Comparison of ENCODE assay signal across 8 cellular contexts in genomic region chr17:62966426-62967110, GRCh38. TPM values are rescaled to one million over a fixed set of nuclear protein-coding genes. Genes with fewer than 3 reads are reported as not detected.
DNase-seq lines count a peak whose midpoint lies in the region; ATAC-seq and TF ChIP-seq lines count a peak whose summit lies in the region.

No MANE protein-coding gene starts in this region.

- H3K27me3 ChIP-seq in adrenal gland (no peaks in the 10 kb centered on the region), iPS DF 6.9 (ENCODE audit: control insufficient read depth, insufficient read depth, low read length) (peaks cover 2% of the 10 kb centered on the region; the same call in 1 of the 2 replicates)

- H3K4me1 ChIP-seq in ES-I3 (ENCODE audit: insufficient read depth, low read length) (peaks cover 21% of the 10 kb centered on the region), adrenal gland (replicated peaks in 1 of 2) (peaks cover 13 to 18% of the 10 kb centered on the region in 2 donors), iPS DF 6.9 (ENCODE audit: control insufficient read depth, insufficient read depth, low read length) (no peaks in the 10 kb centered on the region)

- peak overlapping the region; percentile 85 for H3K9ac ChIP-seq in ES-I3 (ENCODE audit: low read depth, low read length)

- CTCF ChIA-PET in HEK293T (lab: Yijun Ruan, JAX) (no interaction called here), RWPE1 (lab: Yijun Ruan, JAX) (interaction anchor here (0.6 to 0.7 kb wide), 3 partner anchors 9 to 436 kb away, joined by 3 to 5 read pairs (median 3); no protein-coding TSS in a partner anchor)

- H3K36me3 ChIP-seq in ES-I3 (ENCODE audit: insufficient read depth, low read length) (no peaks in the 10 kb centered on the region), adrenal gland (replicated peaks in 1 of 2) (no peaks in the 10 kb centered on the region), iPS DF 6.9 (ENCODE audit: control insufficient read depth, insufficient read depth, low read length) (no peaks in the 10 kb centered on the region)

- DNase-seq in HEK293T (ENCODE audit: extremely low spot score): peak; percentile 44
- DNase-seq in RWPE1 (ENCODE audit: low spot score): peak; percentile 48
- peak in 5 of 7 donors; percentile 10 to 66 (median 29) for DNase-seq in adrenal gland
- no peak for DNase-seq in iPS DF 6.9 (ENCODE audit: low read depth, low spot score)
- DNase-seq in skeletal muscle cell (ENCODE audit: low read depth): no peak
- no peak for DNase-seq in COR-L47 (lab: John Stamatoyannopoulos, UW)

- H3K4me3 ChIP-seq in adrenal gland (peak overlapping the region; percentile 16 to 95 (median 44)), iPS DF 6.9 (ENCODE audit: low read length) (peak overlapping the region; percentile 82), skeletal muscle cell (ENCODE audit: low read depth, low read length) (peak overlapping the region; percentile 68)

- H3K27ac ChIP-seq in RWPE1 (peak overlapping the region; percentile 95), adrenal gland (peak overlapping the region in 3 of 5 donors; percentile 60 to 95 (median 66)), iPS DF 6.9 (ENCODE audit: low read length) (no peak overlapping the region)

- intact Hi-C loops in adrenal gland (cut with DNase I): loop anchor here in 1 of 2 donors (5.0 kb wide), 1 partner anchor 259 kb away; no protein-coding TSS in a partner anchor

- POLR2A ChIA-PET in HEK293T (lab: Yijun Ruan, JAX): interaction anchor here (1.1 to 2.2 kb wide), 3 partner anchors 31 to 145 kb away, joined by 3 to 5 read pairs (median 4); no protein-coding TSS in a partner anchor
- POLR2A ChIA-PET in RWPE1 (lab: Yijun Ruan, JAX; ENCODE audit: low non-redundant PET): no interaction called here

- 0 to 1% (median 1%) methylated on average over 10 to 76 of the region's 76 CpGs for WGBS in adrenal gland, 4 donors
- WGBS in iPS DF 6.9 (ENCODE audit: insufficient coverage, insufficient read length): no CpG with 5 or more reads among the region's 76 CpGs

- no peak for TF ChIP-seq POLR2A in adrenal gland (IDR thresholded peaks at IDR 0.05)

- H3K9me3 ChIP-seq in ES-I3 (ENCODE audit: control insufficient read depth, insufficient read depth, low read length): no peaks in the 10 kb centered on the region; the same call in 1 of the 2 replicates
- H3K9me3 ChIP-seq in adrenal gland (replicated peaks in 1 of 3): no peaks in the 10 kb centered on the region
- H3K9me3 ChIP-seq in iPS DF 6.9 (ENCODE audit: control insufficient read depth, insufficient read depth, low read length): no peaks in the 10 kb centered on the region

- TF ChIP-seq CTCF in RWPE1 (conservative IDR thresholded peaks at IDR 0.05; ENCODE audit: low read depth) (no peak), adrenal gland (IDR thresholded peaks at IDR 0.05) (no peak)

- no peak for ATAC-seq in GM19324 (IDR thresholded peaks at IDR 0.05; ENCODE audit: low FRiP score, unreplicated experiment)

TF ChIP-seq in HEK293T, 16 proteins besides CTCF, POLR2A, EP300 and RAD21:
- TF ChIP-seq PKNOX1 (IDR thresholded peaks at IDR 0.05): 0 out of 2 replicates have a peak, but pooled peaks have one; percentile 2
- TF ChIP-seq FOXM1 (IDR thresholded peaks at IDR 0.05; ENCODE audit: borderline replicate concordance): 0 out of 2 replicates have a peak, but pooled peaks have one; percentile 2
- no peak for TF ChIP-seq HDGF (IDR thresholded peaks at IDR 0.05; ENCODE audit: borderline replicate concordance)
- no peak; the same call in 1 of the 2 replicates for TF ChIP-seq CTBP1 (IDR thresholded peaks at IDR 0.05; ENCODE audit: borderline replicate concordance)
- 0 out of 2 replicates have a peak, but pooled peaks have one; percentile 1 for TF ChIP-seq ARNT (IDR thresholded peaks at IDR 0.05)

RNA-seq across cellular contexts. Expression of gene TANC2, which starts 0.5 kb away (rescaled TPM):
- 10 to 100 TPM in 6 of 8 donors, 1 to 10 TPM in 2; 3.1 to 21.1 (median 14.3) TPM for total RNA-seq in adrenal gland
- 1 to 10 TPM; 1.5 to 7.5 (median 5.6) TPM for polyA plus RNA-seq in adrenal gland

Comparison
In these comparisons a context has a peak if more than half of its experiments do, and no peak if none do; other contexts are left out.
1. DNase-seq: peak in HEK293T (single experiment), RWPE1 (single experiment) and adrenal gland (5 of 7); none in iPS DF 6.9 (single experiment), skeletal muscle cell (single experiment) and COR-L47 (single experiment).
2. Peak in every context shown above with its lines, with median percentiles within 50 percentile points of each other: H3K4me3 ChIP-seq.